Comparison of ENCODE assay signal across 8 cellular contexts in the genomic region with DNA sequence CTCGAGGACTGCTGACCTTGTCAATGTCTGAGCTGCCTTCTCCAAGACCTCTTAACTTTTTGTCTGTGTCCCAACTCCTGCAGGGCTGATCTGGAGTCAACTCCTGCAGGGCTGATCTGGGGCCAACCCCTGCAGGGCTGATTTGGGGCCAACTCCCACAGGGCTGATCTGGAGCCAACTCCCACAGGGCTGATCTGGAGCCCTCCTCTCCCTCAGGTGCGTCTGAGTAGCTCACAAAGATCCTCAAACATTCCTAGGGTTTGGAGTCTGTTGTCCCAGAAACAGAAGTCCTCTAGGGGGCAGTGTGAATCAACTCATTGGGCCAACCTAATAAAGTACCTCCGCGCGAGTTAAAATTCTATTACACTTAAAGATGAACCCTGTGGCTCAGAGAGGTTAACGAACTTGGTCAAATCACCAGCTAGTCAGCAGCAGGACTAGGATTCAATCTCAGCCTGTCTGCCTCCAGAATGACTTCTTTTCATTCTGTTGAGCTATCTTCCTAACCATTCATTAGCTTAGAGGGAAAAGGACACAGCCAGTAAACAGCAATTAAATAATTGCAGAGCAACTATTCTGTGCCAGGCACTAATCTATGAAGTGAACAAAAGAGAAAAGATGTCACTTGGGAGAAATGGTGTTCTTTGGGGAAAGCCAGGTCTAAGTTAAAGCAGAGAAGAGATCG.
DNase-seq lines count a peak whose midpoint lies in the region; ATAC-seq lines count a peak whose summit lies in the region.

No MANE protein-coding gene starts in this region.

- DNase-seq in NK-92 treated with Interleukin-12 subunit alpha and Interleukin-12 subunit beta, amount 100 ng/mL, for 24 hours (lab: John Stamatoyannopoulos, UW), result peak; percentile 17
- DNase-seq in NK-92 (lab: John Stamatoyannopoulos, UW; ENCODE audit: unreplicated experiment) (no peak), NCI-H2029 (lab: John Stamatoyannopoulos, UW) (peak; percentile 99), T1000 (lab: John Stamatoyannopoulos, UW) (peak; percentile 11), astrocyte of the hippocampus (ENCODE audit: low read depth, low spot score) (peak; percentile 83), iPS-NIHi11 (ENCODE audit: low spot score) (peak; percentile 78)
- peak; percentile 27 to 77 (median 37) for DNase-seq in stimulated activated CD4-positive, alpha-beta T cell treated with anti-CD3 and anti-CD28 coated beads, Interleukin-12 subunit alpha, Interleukin-12 subunit beta, amount 100 ng/mL, for 48 hours (ENCODE audit: low read depth in 2 of 3, low spot score in 1 of 3)

- ATAC-seq in GM21381 (IDR thresholded peaks at IDR 0.05; ENCODE audit: unreplicated experiment), result no peak
